8 cellular contexts compared by ENCODE assay signal in the genomic region with DNA sequence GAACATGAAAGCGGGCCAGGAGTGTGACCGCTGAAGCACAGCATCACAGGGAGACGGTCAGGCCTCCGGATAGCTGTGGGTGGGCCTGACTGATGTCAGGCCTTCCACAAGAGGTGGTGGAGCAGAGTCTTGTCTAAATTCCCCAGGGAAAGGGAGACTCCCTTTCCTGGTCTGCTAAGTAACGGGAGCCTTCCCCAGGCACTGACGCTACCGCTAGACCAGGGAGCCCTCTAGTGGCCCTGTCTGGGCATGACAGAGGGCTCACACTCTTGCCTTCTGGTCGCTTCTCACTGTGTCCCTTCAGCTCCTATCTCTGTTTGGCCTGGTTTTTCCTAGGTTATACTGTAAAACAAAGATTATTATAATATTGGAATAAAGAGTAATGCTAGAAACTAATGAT. TPM values are rescaled to one million over a fixed set of nuclear protein-coding genes. Genes with fewer than 3 reads are reported as not detected.
DNase-seq lines count a peak whose midpoint lies in the region; ATAC-seq, FAIRE-seq and TF ChIP-seq lines count a peak whose summit lies in the region.

No MANE protein-coding gene starts in this region.

- H3K27ac ChIP-seq in IMR-90 (ENCODE audit: insufficient read depth, low read length) (no peak overlapping the region), mesendoderm (ENCODE audit: low read depth, low read length) (no peak overlapping the region)

- H2AFZ ChIP-seq in IMR-90 (replicated peaks; ENCODE audit: low read length, poor library complexity): no peak overlapping the region

- H3K79me1 ChIP-seq in IMR-90 (ENCODE audit: low read depth in 1 of 2, low read length in 2 of 2) (no peaks in the 10 kb centered on the region), mesendoderm (ENCODE audit: low read length) (no peaks in the 10 kb centered on the region)

- H3K9me1 ChIP-seq in IMR-90 (ENCODE audit: insufficient read depth, low read length): no peaks in the 10 kb centered on the region

- 61% methylated on average over 7 of the region's 8 CpGs; no CpG with 5 or more reads in 1 of the 2 experiments for WGBS in IMR-90 (ENCODE audit: extremely low coverage in 2 of 2, insufficient read length in 1 of 2), 2 experiments
- no CpG with 5 or more reads among the region's 8 CpGs for WGBS in mesendoderm (ENCODE audit: extremely low coverage, insufficient coverage, low lambda C conversion rate)

- no peak overlapping the region for H2BK5ac ChIP-seq in IMR-90 (ENCODE audit: low read depth, low read length, poor library complexity, severe bottlenecking)
- no peak overlapping the region for H2BK5ac ChIP-seq in mesendoderm (ENCODE audit: low read length)

- no peak overlapping the region for H4K5ac ChIP-seq in IMR-90 (ENCODE audit: low read depth, low read length)
- H4K5ac ChIP-seq in mesendoderm (ENCODE audit: low read length): no peak overlapping the region

- H3K27me3 Mint-ChIP-seq in chondrocyte (ENCODE audit: low read depth): no peaks in the 10 kb centered on the region

- CTCF ChIA-PET in IMR-90 (lab: Yijun Ruan, JAX): no interaction called here

- intact Hi-C loops in IMR-90 (cut with micrococcal nuclease): no loop called here

- H3K9me3 Mint-ChIP-seq in chondrocyte (ENCODE audit: low read depth): peaks cover 51% of the 10 kb centered on the region

- no peaks in the 10 kb centered on the region for H3K27me3 ChIP-seq in IMR-90 (ENCODE audit: control insufficient read depth, insufficient read depth, low read length)
- H3K27me3 ChIP-seq in mesendoderm (ENCODE audit: insufficient read depth, low read length, poor library complexity): no peaks in the 10 kb centered on the region

- ATAC-seq in IMR-90 (ENCODE audit: low read depth) (no peak), HG03097 (IDR thresholded peaks at IDR 0.05; ENCODE audit: low FRiP score, unreplicated experiment) (no peak)
- no peak for ATAC-seq in stimulated activated naive CD8-positive, alpha-beta T cell treated with anti-CD3 and anti-CD28 coated beads, Interleukin-15, Interleukin-2, amounts not matched to agents 100 U/mL and 50 U/mL, for 24 hours

- POLR2A ChIA-PET in IMR-90 (lab: Charles Lee; ENCODE audit: unreplicated experiment): no interaction called here

- no peak overlapping the region for H4K8ac ChIP-seq in IMR-90 (ENCODE audit: low read depth in 2 of 2, low read length in 2 of 2)
- H4K8ac ChIP-seq in mesendoderm (ENCODE audit: low read depth, low read length): no peak overlapping the region

- peak; percentile 41 for FAIRE-seq in TTC549 (lab: Jason Lieb, UNC)

- H3K4ac ChIP-seq in IMR-90 (ENCODE audit: low read depth, low read length) (no peak overlapping the region), mesendoderm (ENCODE audit: low read depth, low read length) (no peak overlapping the region)

- no TSS peak for BruUV-seq in IMR-90 (replicated peaks; lab: Mats Ljungman, UMichigan)

- in situ Hi-C loops in IMR-90 (cut with MboI; ENCODE audit: low sequenced_read_pairs): no loop called here

- peaks cover 12% of the 10 kb centered on the region for H3K36me3 Mint-ChIP-seq in chondrocyte (ENCODE audit: low read depth)

- no peak overlapping the region for H3K18ac ChIP-seq in IMR-90 (ENCODE audit: low read depth, low read length)
- H3K18ac ChIP-seq in mesendoderm (ENCODE audit: low read length): no peak overlapping the region

- H3K36me3 ChIP-seq in IMR-90 (ENCODE audit: control insufficient read depth, insufficient read depth, low read length) (no peaks in the 10 kb centered on the region), mesendoderm (ENCODE audit: control insufficient read depth, insufficient read depth, low read length) (no peaks in the 10 kb centered on the region)

- no peak overlapping the region for H3K23ac ChIP-seq in IMR-90 (ENCODE audit: low read depth, low read length)
- no peak overlapping the region for H3K23ac ChIP-seq in mesendoderm (ENCODE audit: low read length)

- H2AK5ac ChIP-seq in IMR-90 (ENCODE audit: low read depth, low read length) (no peak overlapping the region), mesendoderm (ENCODE audit: low read length) (no peak overlapping the region)

- H3K14ac ChIP-seq in IMR-90 (replicated peaks; ENCODE audit: low read depth, low read length): no peak overlapping the region

- no peaks in the 10 kb centered on the region for H3K79me2 ChIP-seq in mesendoderm (ENCODE audit: control insufficient read depth, insufficient read depth, low read length)

- H3K4me3 Mint-ChIP-seq in chondrocyte (ENCODE audit: unreplicated experiment): no peak overlapping the region

- H3K4me1 ChIP-seq in IMR-90 (ENCODE audit: control insufficient read depth, insufficient read depth, low read length): no peaks in the 10 kb centered on the region
- H3K4me1 ChIP-seq in mesendoderm (ENCODE audit: control insufficient read depth, low read depth, low read length): no peaks in the 10 kb centered on the region

- peaks cover 10% of the 10 kb centered on the region; the same call in 1 of the 2 replicates for H3K9me3 ChIP-seq in IMR-90 (ENCODE audit: control insufficient read depth, insufficient read depth, low read length)

- H3K56ac ChIP-seq in IMR-90 (ENCODE audit: extremely low read depth, insufficient read depth, low read length) (no peak overlapping the region), mesendoderm (ENCODE audit: low read length) (no peak overlapping the region)

- H4K20me1 ChIP-seq in IMR-90 (ENCODE audit: insufficient read depth, low read length): no peaks in the 10 kb centered on the region

- H2BK120ac ChIP-seq in IMR-90 (ENCODE audit: low read depth, low read length) (no peak overlapping the region), mesendoderm (ENCODE audit: low read depth, low read length) (no peak overlapping the region)

- H3K9ac ChIP-seq in IMR-90 (ENCODE audit: low read depth, low read length) (no peak overlapping the region), mesendoderm (ENCODE audit: low read length) (no peak overlapping the region)

- dilution Hi-C loops in IMR-90 (cut with HindIII; ENCODE audit: low sequenced_read_pairs, unreplicated experiment): no loop called here

- H3K4me2 ChIP-seq in IMR-90 (ENCODE audit: low read depth, low read length) (no peak overlapping the region), mesendoderm (ENCODE audit: low read length) (no peak overlapping the region)

- no peak for TF ChIP-seq POLR2A in IMR-90 (IDR thresholded peaks at IDR 0.05; ENCODE audit: low read depth, low read length)

- H3K4me3 ChIP-seq in IMR-90 (ENCODE audit: insufficient read depth, low read depth, low read length) (no peak overlapping the region), mesendoderm (ENCODE audit: low read length) (no peak overlapping the region)

- DNase-seq in AG09319 (ENCODE audit: extremely low read depth, low read depth): no peak
- DNase-seq in IMR-90: peak; percentile 13
- no peak for DNase-seq in chondrocyte (ENCODE audit: low spot score)
- DNase-seq in mesendoderm: peak; percentile 68
- peak; percentile 59 for DNase-seq in stimulated activated naive CD8-positive, alpha-beta T cell treated with anti-CD3 and anti-CD28 coated beads, Interleukin-15, Interleukin-2, amounts not matched to agents 100 U/mL and 50 U/mL, for 24 hours
- DNase-seq in AG08395 (ENCODE audit: low spot score): no peak

- H2BK15ac ChIP-seq in IMR-90 (ENCODE audit: low read depth, low read length): no peak overlapping the region
- no peak overlapping the region for H2BK15ac ChIP-seq in mesendoderm (replicated peaks; ENCODE audit: low read depth)

- no peak overlapping the region for H2AK9ac ChIP-seq in IMR-90 (replicated peaks; ENCODE audit: low read depth, low read length, poor library complexity)

- no peaks in the 10 kb centered on the region for H3K4me1 Mint-ChIP-seq in chondrocyte (ENCODE audit: low read depth)

- H4K91ac ChIP-seq in IMR-90 (ENCODE audit: insufficient read depth, low read depth, low read length): no peak overlapping the region

- TF ChIP-seq CTCF in AG09319 (IDR thresholded peaks at IDR 0.05; ENCODE audit: low read depth, low read length) (peak; percentile 47), IMR-90 (conservative IDR thresholded peaks at IDR 0.05; ENCODE audit: low read depth, low read length) (peak; percentile 48), chondrocyte (IDR thresholded peaks at IDR 0.05) (peak; percentile 75)

- no peak overlapping the region for H3K27ac Mint-ChIP-seq in chondrocyte (ENCODE audit: unreplicated experiment)

- no peak overlapping the region for H2BK20ac ChIP-seq in IMR-90 (ENCODE audit: low read depth, low read length)

- peak; percentile 49 for TF ChIP-seq RAD21 in IMR-90 (IDR thresholded peaks at IDR 0.05; ENCODE audit: low read length)

TF ChIP-seq in IMR-90, 13 proteins besides CTCF, POLR2A, EP300 and RAD21:
- TF ChIP-seq SMC3 (IDR thresholded peaks at IDR 0.05; ENCODE audit: low read depth, low read length) (0 out of 2 replicates have a peak, but pooled peaks have one; percentile 10), RFX5 (IDR thresholded peaks at IDR 0.05; ENCODE audit: low read depth, low read length) (no peak)

RNA-seq across cellular contexts. Expression of a gene that starts 36.5 kb away (rescaled TPM):
- total RNA-seq in IMR-90 (2012; rRNA removed) (0.54 and 1.1 TPM in 2 replicates), chondrocyte (1.4 to 1.9 TPM (median 1.7 TPM) in 3 replicates)
- polyA plus RNA-seq in IMR-90 (2012; rRNA removed): 0.46 and 0.75 TPM in 2 replicates
- 0.37 and 1.1 TPM in 2 replicates for polyA plus RNA-seq in IMR-90 (2012; cell fraction: cytosol; rRNA removed)
- 0.17 and 0.33 TPM in 2 replicates for polyA plus RNA-seq in IMR-90 (2012; cell fraction: nucleus; rRNA removed; ENCODE audit: low replicate concordance)
- 9.0 TPM for polyA plus RNA-seq in mesendoderm (2013, experiment 1 of 2)
- polyA plus RNA-seq in mesendoderm (2013, experiment 2 of 2): 9.7 TPM

RNA-seq across cellular contexts. Expression of a gene that starts 39.6 kb away (rescaled TPM):
- total RNA-seq in IMR-90 (2012; rRNA removed): 29.0 and 40.3 TPM in 2 replicates
- polyA plus RNA-seq in IMR-90 (2012; rRNA removed): 7.4 and 8.9 TPM in 2 replicates
- 0.85 and 1.5 TPM in 2 replicates for polyA plus RNA-seq in IMR-90 (2012; cell fraction: cytosol; rRNA removed)
- 1.9 and 14.9 TPM in 2 replicates for polyA plus RNA-seq in IMR-90 (2012; cell fraction: nucleus; rRNA removed; ENCODE audit: low replicate concordance)
- 21.3 to 34.6 TPM (median 24.8 TPM) in 3 replicates for total RNA-seq in chondrocyte
- 27.5 TPM for polyA plus RNA-seq in mesendoderm (2013, experiment 1 of 2)
- polyA plus RNA-seq in mesendoderm (2013, experiment 2 of 2): 28.5 TPM

Comparison
In these comparisons a context has a peak if more than half of its experiments do, and no peak if none do; other contexts are left out.
1. DNase-seq: peak in IMR-90 (single experiment), mesendoderm (single experiment) and stimulated activated naive CD8-positive, alpha-beta T cell treated with anti-CD3 and anti-CD28 coated beads, Interleukin-15, Interleukin-2, amounts not matched to agents 100 U/mL and 50 U/mL, for 24 hours (single experiment); none in AG09319 (single experiment), chondrocyte (single experiment) and AG08395 (single experiment).
2. Peak in every context shown above with its lines, with median percentiles within 50 percentile points of each other: CTCF ChIP-seq.